Comparison of ENCODE assay signal across 22 cellular contexts in the genomic region with DNA sequence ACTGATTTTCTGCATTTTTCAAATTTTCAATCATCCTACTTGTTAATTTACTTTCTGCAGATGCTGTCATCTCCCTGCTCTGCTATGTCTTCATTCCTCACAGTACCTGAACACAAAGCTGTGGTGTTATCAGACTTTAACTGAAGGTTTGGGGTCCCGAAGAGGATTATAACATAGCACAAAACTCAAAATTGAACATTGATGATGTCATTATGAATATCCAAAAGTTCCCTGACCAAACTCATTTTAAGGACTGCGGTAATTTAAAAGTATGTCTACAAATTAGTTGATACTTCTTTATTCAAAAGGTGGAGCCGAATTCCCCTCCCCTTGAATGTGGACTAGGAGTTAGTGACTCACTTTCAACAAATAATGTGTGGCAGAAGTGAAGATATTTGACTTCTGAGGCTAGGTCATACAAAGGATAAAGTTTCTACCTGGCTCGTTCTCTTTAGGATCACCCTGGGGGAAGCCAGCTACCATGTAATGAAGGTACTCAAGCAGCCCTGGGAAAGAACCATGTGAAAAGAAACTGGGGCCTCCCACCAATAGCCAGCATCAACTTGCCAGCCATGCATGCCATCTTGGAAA.
"Had no signal": no experiment of that assay in that cellular context is flagged by ENCODE, and none has a peak within 500 bp of the region (broad histone marks: within the 10 kb centered on the region; RNA-seq: fewer than 3 reads in every experiment).

No MANE protein-coding gene starts in this region.

- H3K27ac ChIP-seq: hepatocyte, right atrium auricular region, sigmoid colon, suprapubic skin, thyroid gland, uterus had no signal

- FAIRE-seq: endometrium had no signal

- H3K4me3 Mint-ChIP-seq: naive thymus-derived CD8-positive, alpha-beta T cell; type B pancreatic cell had no signal

- H3K36me3 ChIP-seq: neutrophil, right atrium auricular region, sigmoid colon, suprapubic skin, thyroid gland, uterus had no signal

- H3K27me3 ChIP-seq: hepatocyte, neutrophil, right atrium auricular region, sigmoid colon, suprapubic skin, thyroid gland, uterus had no signal

- H2AFZ ChIP-seq: hepatocyte had no signal

- H3K4me1 ChIP-seq: right atrium auricular region, sigmoid colon, thyroid gland, uterus had no signal

- ATAC-seq: left colon; left ventricle myocardium superior; naive thymus-derived CD8-positive, alpha-beta T cell; stimulated activated naive CD8-positive, alpha-beta T cell treated with anti-CD3 and anti-CD28 coated beads, Interleukin-15, Interleukin-2, amounts not matched to agents 100 U/mL and 50 U/mL, for 24 hours had no signal

- H3K36me3 Mint-ChIP-seq: type B pancreatic cell had no signal

- H3K9me3 Mint-ChIP-seq: naive thymus-derived CD8-positive, alpha-beta T cell; type B pancreatic cell had no signal

- DNase-seq: effector memory CD4-positive, alpha-beta T cell; foreskin melanocyte; head of caudate nucleus; left colon; left ventricle myocardium superior; mesenchymal stem cell; midbrain; naive thymus-derived CD8-positive, alpha-beta T cell; posterior cingulate gyrus; sigmoid colon; stimulated activated CD4-positive, alpha-beta T cell treated with anti-CD3 and anti-CD28 coated beads, Interleukin-12 subunit alpha, Interleukin-12 subunit beta, amount 100 ng/mL, for 4 hours; stimulated activated naive CD8-positive, alpha-beta T cell treated with anti-CD3 and anti-CD28 coated beads, Interleukin-15, Interleukin-2, amounts not matched to agents 100 U/mL and 50 U/mL, for 24 hours; thyroid gland; uterus had no signal

- H3K4me2 ChIP-seq: hepatocyte had no signal

- H3K79me2 ChIP-seq: hepatocyte had no signal

- H3K4me3 ChIP-seq: hepatocyte, lung, right atrium auricular region, sigmoid colon, skin epidermis, suprapubic skin, thyroid gland, uterus had no signal

- H3K27ac Mint-ChIP-seq: naive thymus-derived CD8-positive, alpha-beta T cell; type B pancreatic cell had no signal

- H3K9me3 ChIP-seq: neutrophil, right atrium auricular region, sigmoid colon, suprapubic skin, thyroid gland, uterus had no signal
